ENCODE assay signal across 9 cellular contexts in genomic region chr1:40399984-40400704, GRCh38. TPM values are rescaled to one million over a fixed set of nuclear protein-coding genes. Genes with fewer than 3 reads are reported as not detected.
A peak's percentile ranks its signal among the peaks of the same experiment; 100 is the strongest.
DNase-seq lines count a peak whose midpoint lies in the region; ATAC-seq and TF ChIP-seq lines count a peak whose summit lies in the region.
"Had no signal": no experiment of that assay in that cellular context is flagged by ENCODE, and none has a peak within 500 bp of the region (broad histone marks: within the 10 kb centered on the region; RNA-seq: fewer than 3 reads in every experiment).

No MANE protein-coding gene starts in this region.

- H2AFZ ChIP-seq in neuronal stem cell (ENCODE audit: low read length): no peak overlapping the region

- no peak overlapping the region for H3K18ac ChIP-seq in neuronal stem cell (ENCODE audit: low read length)

- H3K4me1 ChIP-seq in esophagus muscularis mucosa (peaks cover 0 to 22% (median 8%) of the 10 kb centered on the region in 4 donors), neuronal stem cell (ENCODE audit: control insufficient read depth in 2 of 2, insufficient read depth in 1 of 2, low read depth in 1 of 2, low read length in 2 of 2) (no peaks in the 10 kb centered on the region)

- H3K14ac ChIP-seq in neuronal stem cell (ENCODE audit: low read length): no peak overlapping the region

- no peak overlapping the region for H4K91ac ChIP-seq in neuronal stem cell (ENCODE audit: low read depth, low read length, poor library complexity)

- intact Hi-C loops in esophagus muscularis mucosa (cut with DNase I): loop anchor here (5.0 kb wide), 1 partner anchor 58 kb away; no protein-coding TSS in a partner anchor

- H4K8ac ChIP-seq in neuronal stem cell (ENCODE audit: low read depth, low read length): no peak overlapping the region

- POLR2A ChIA-PET in T-cell (lab: Charles Lee): interaction anchor here (0.5 to 3.9 kb wide), 10 partner anchors 9 to 228 kb away, joined by 3 to 32 read pairs (median 5); partner anchors contain the start of gene SMAP2 (in 1 of the 2)

- H3K36me3 Mint-ChIP-seq in T-cell (peaks cover 9% of the 10 kb centered on the region), naive B cell (peaks cover 15 to 36% of the 10 kb centered on the region in 2 donors)

- H2BK5ac ChIP-seq in neuronal stem cell (ENCODE audit: low read length): no peak overlapping the region

- H3K9me3 ChIP-seq in esophagus muscularis mucosa (no peaks in the 10 kb centered on the region), neuronal stem cell (replicated peaks in 1 of 2; ENCODE audit: control insufficient read depth in 2 of 2, insufficient read depth in 1 of 2, low read depth in 1 of 2, low read length in 2 of 2) (no peaks in the 10 kb centered on the region)

- H3K4me1 Mint-ChIP-seq in T-cell: peaks cover 93 to 95% (median 94%) of the 10 kb centered on the region in 3 donors
- peaks cover 63 to 97% (median 81%) of the 10 kb centered on the region in 3 donors for H3K4me1 Mint-ChIP-seq in naive B cell

- peaks cover 1% of the 10 kb centered on the region for H3K79me1 ChIP-seq in neuronal stem cell (ENCODE audit: low read depth, low read length)

- H3K23ac ChIP-seq in neuronal stem cell (ENCODE audit: low read depth, low read length, poor library complexity): no peak overlapping the region

- H3K9me3 Mint-ChIP-seq in T-cell (no peaks in the 10 kb centered on the region), naive B cell (no peaks in the 10 kb centered on the region)

- TF ChIP-seq EP300 in esophagus muscularis mucosa (IDR thresholded peaks at IDR 0.05): no peak

- no peak for TF ChIP-seq CTCF in esophagus muscularis mucosa (IDR thresholded peaks at IDR 0.05)

- TF ChIP-seq POLR2A in GM18505 (IDR thresholded peaks at IDR 0.05; ENCODE audit: borderline replicate concordance, extremely low read depth, insufficient read depth, insufficient read length) (peak; percentile 41), esophagus muscularis mucosa (IDR thresholded peaks at IDR 0.05; ENCODE audit: low read depth) (no peak)

- no peak overlapping the region for H2BK120ac ChIP-seq in neuronal stem cell (ENCODE audit: low read depth, low read length)

- ATAC-seq in GM18505 (IDR thresholded peaks at IDR 0.05; ENCODE audit: unreplicated experiment): peak; percentile 60
- peak; percentile 56 for ATAC-seq in GM21723 (IDR thresholded peaks at IDR 0.05; ENCODE audit: unreplicated experiment)
- no peak for ATAC-seq in T-cell (replicated peaks in 1 of 4)
- peak; percentile 7 to 33 for ATAC-seq in naive B cell (ENCODE audit: low read depth in 2 of 2)

- H3K27ac ChIP-seq in esophagus muscularis mucosa (replicated peaks in 1 of 4): peak overlapping the region in 1 of 4 donors; percentile 31
- no peak overlapping the region for H3K27ac ChIP-seq in neuronal stem cell (replicated peaks; ENCODE audit: low read length)
- H3K27ac ChIP-seq: epithelial cell of prostate had no signal

- no peak overlapping the region for H2BK12ac ChIP-seq in neuronal stem cell (ENCODE audit: low read length)

- no peak overlapping the region for H3K4me3 ChIP-seq in esophagus muscularis mucosa
- H3K4me3 ChIP-seq in neuronal stem cell (ENCODE audit: low read length in 2 of 2): no peak overlapping the region

- no peak overlapping the region for H3K4me2 ChIP-seq in neuronal stem cell (ENCODE audit: insufficient read depth, low read length, poor library complexity, severe bottlenecking)

- H3K27me3 ChIP-seq in esophagus muscularis mucosa (no peaks in the 10 kb centered on the region), neuronal stem cell (ENCODE audit: control insufficient read depth in 3 of 3, insufficient read depth in 3 of 3, low read depth in 1 of 3, low read length in 3 of 3) (no peaks in the 10 kb centered on the region)

- H3K27me3 Mint-ChIP-seq in T-cell: no peaks in the 10 kb centered on the region
- no peaks in the 10 kb centered on the region for H3K27me3 Mint-ChIP-seq in naive B cell

- H3K27ac Mint-ChIP-seq in T-cell: peak overlapping the region; percentile 77 to 88
- peak overlapping the region; percentile 62 to 98 (median 84) for H3K27ac Mint-ChIP-seq in naive B cell

- CTCF ChIA-PET in T-cell (lab: Charles Lee): interaction anchor here (0.6 to 2.1 kb wide), 13 partner anchors 10 to 300 kb away, joined by 3 to 8 read pairs (median 4); no protein-coding TSS in a partner anchor

- H3K36me3 ChIP-seq in esophagus muscularis mucosa: no peaks in the 10 kb centered on the region
- H3K36me3 ChIP-seq in neuronal stem cell (replicated peaks in 1 of 2; ENCODE audit: control insufficient read depth in 2 of 2, insufficient read depth in 2 of 2, low read length in 2 of 2): no peaks in the 10 kb centered on the region

- DNase-seq in T-cell (no peak), naive B cell (no peak), SIG-M5 (lab: John Stamatoyannopoulos, UW) (no peak), esophagus muscularis mucosa (ENCODE audit: extremely low spot score) (no peak), hepatic stellate cell (ENCODE audit: low spot score) (no peak), neuronal stem cell (ENCODE audit: low spot score) (no peak)

- peak overlapping the region; percentile 11 to 42 (median 22) for H3K4me3 Mint-ChIP-seq in T-cell
- H3K4me3 Mint-ChIP-seq in naive B cell: peak overlapping the region; percentile 52 to 79 (median 74)

- no peak overlapping the region for H3K9ac ChIP-seq in neuronal stem cell (ENCODE audit: low read depth, low read length, poor library complexity)

- no peak overlapping the region for H2BK15ac ChIP-seq in neuronal stem cell (ENCODE audit: low read length)

- no peak overlapping the region for H2AK5ac ChIP-seq in neuronal stem cell (ENCODE audit: low read depth, low read length)

- WGBS in esophagus muscularis mucosa: 79% methylated on average over 4 of the region's 4 CpGs
- no CpG with 5 or more reads among the region's 4 CpGs for WGBS in neuronal stem cell (ENCODE audit: extremely low coverage in 2 of 2, insufficient read length in 2 of 2, insufficient replicate concordance in 1 of 2), 2 donors

- H3K4ac ChIP-seq in neuronal stem cell (ENCODE audit: low read length): no peak overlapping the region

RNA-seq across cellular contexts. Expression of gene SMAP2, which starts 26.6 kb away (rescaled TPM):
- 100 to 1,000 TPM; 120 to 254 (median 123) TPM for total RNA-seq in T-cell
- polyA plus RNA-seq in naive B cell (ENCODE audit: low read depth in 6 of 6): 100 to 1,000 TPM; 480 to 946 (median 649) TPM
- 10 to 100 TPM; 20.7 to 39.3 (median 29.2) TPM for total RNA-seq in esophagus muscularis mucosa
- polyA plus RNA-seq in neuronal stem cell (2013, experiment 1 of 2): 12.8 TPM
- 12.4 TPM for polyA plus RNA-seq in neuronal stem cell (2013, experiment 2 of 2)

RNA-seq across cellular contexts. Expression of gene ZFP69B, which starts 50.1 kb away (rescaled TPM):
- total RNA-seq in T-cell (10 to 100 TPM in 2 of 5 donors, 1 to 10 TPM in 3; 3.1 to 12.5 (median 7.5) TPM), esophagus muscularis mucosa (under 1 TPM; 0.66 to 0.91 (median 0.79) TPM)
- polyA plus RNA-seq in naive B cell (ENCODE audit: low read depth in 6 of 6): 1 to 10 TPM in 5 of 6 donors, not detected in 1; 1.1 to 3.2 (median 2.0) TPM
- 5.8 TPM for polyA plus RNA-seq in neuronal stem cell (2013, experiment 1 of 2)
- polyA plus RNA-seq in neuronal stem cell (2013, experiment 2 of 2): 5.6 TPM

Comparison
In these comparisons a context has a peak if more than half of its experiments do, and no peak if none do; other contexts are left out.
1. ATAC-seq: peak in GM18505 (single experiment), GM21723 (single experiment) and naive B cell (2 of 2); none in T-cell (0 of 4).